ENCODE assay signal across 27 cellular contexts in the genomic region with DNA sequence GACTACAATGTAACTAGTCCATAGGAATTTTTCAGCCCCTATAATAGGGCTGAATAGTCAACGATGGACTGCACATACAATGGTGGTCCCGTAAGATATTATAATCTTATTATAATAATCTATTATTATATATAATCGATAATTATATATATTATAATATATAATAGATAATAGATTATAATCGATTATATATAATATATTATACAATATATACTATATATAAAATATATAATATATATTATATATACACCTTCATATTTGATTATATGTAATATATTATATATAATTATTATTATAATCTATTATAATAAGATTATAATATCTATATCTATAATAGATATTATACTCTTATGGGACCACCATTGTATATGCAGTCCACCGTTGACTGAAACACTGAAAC.
DNase-seq lines count a peak whose midpoint lies in the region; ATAC-seq, FAIRE-seq and TF ChIP-seq lines count a peak whose summit lies in the region.
"Had no signal": no experiment of that assay in that cellular context is flagged by ENCODE, and none has a peak within 500 bp of the region (broad histone marks: within the 10 kb centered on the region; RNA-seq: fewer than 3 reads in every experiment).

No MANE protein-coding gene starts in this region.

- no peak for ATAC-seq in T-helper 17 cell
- ATAC-seq in pancreas = no peak
- ATAC-seq in GM19351 (IDR thresholded peaks at IDR 0.05; ENCODE audit: unreplicated experiment) = no peak
- no peak for ATAC-seq in PC-3
- ATAC-seq: A549 had no signal

- H2AFZ ChIP-seq in PC-3 (ENCODE audit: low read length) = no peak overlapping the region
- H2AFZ ChIP-seq: GM23248 had no signal

- CTCF ChIA-PET in PC-3 (lab: Charles Lee) = no interaction called here

- peak overlapping the region; percentile 0 for H3K27ac Mint-ChIP-seq in T-helper 17 cell
- H3K27ac Mint-ChIP-seq: CD14-positive monocyte; CD4-positive, alpha-beta T cell; CD8-positive, alpha-beta memory T cell had no signal

- H3K27ac ChIP-seq in pancreas = no peak overlapping the region
- H3K27ac ChIP-seq in PC-3 (ENCODE audit: low read length) = no peak overlapping the region
- H3K27ac ChIP-seq: 22Rv1; A549; BLaER1 treated with 17β-estradiol and CSF1 and Interleukin-3, amounts not matched to agents 10 nM and 100 nM; GM23248 had no signal

- H3K4me1 Mint-ChIP-seq in T-helper 17 cell = peaks cover 20% of the 10 kb centered on the region

- H3K27me3 Mint-ChIP-seq in T-helper 17 cell = no peaks in the 10 kb centered on the region
- H3K27me3 Mint-ChIP-seq: CD4-positive, alpha-beta T cell had no signal

- no peak overlapping the region for H3K9ac ChIP-seq in PC-3 (ENCODE audit: low read length)
- H3K9ac ChIP-seq: BLaER1 treated with 17β-estradiol and CSF1 and Interleukin-3, amounts not matched to agents 10 nM and 100 nM; GM23248 had no signal

- H3F3A ChIP-seq in PC-3 (ENCODE audit: low read length, unreplicated experiment) = no peaks in the 10 kb centered on the region

- H3K36me3 ChIP-seq in pancreas = no peaks in the 10 kb centered on the region
- H3K36me3 ChIP-seq in PC-3 (ENCODE audit: low read depth, low read length) = no peaks in the 10 kb centered on the region
- H3K36me3 ChIP-seq: BE2C had no signal

- intact Hi-C loops in pancreas (cut with DNase I) = no loop called here
- intact Hi-C loops in PC-3 (cut with micrococcal nuclease) = no loop called here

- H3K36me3 Mint-ChIP-seq in T-helper 17 cell (ENCODE audit: low read depth) = peaks cover 4% of the 10 kb centered on the region

- no TSS peak for BruUV-seq in PC-3 (replicated peaks; lab: Mats Ljungman, UMichigan)

- no peaks in the 10 kb centered on the region for H4K20me1 ChIP-seq in PC-3 (ENCODE audit: low read length)

- DNase-seq in T-helper 17 cell (no peak), pancreas (no peak), occipital lobe (lab: John Stamatoyannopoulos, UW) (no peak), PC-3 (no peak)
- DNase-seq: ACHN; AML-193; BE2C; CD4-positive, alpha-beta T cell; CD8-positive, alpha-beta memory T cell; DMS 273 treated with DMSO at 0.1 percent for 48 hours; DMS79; EL; GF-D8; GM23248; H7; HCEC 1CT had no signal

- no peaks in the 10 kb centered on the region for H3K79me2 ChIP-seq in PC-3 (ENCODE audit: low read length)

- TF ChIP-seq CTCF in pancreas (IDR thresholded peaks at IDR 0.05) (no peak), PC-3 (conservative IDR thresholded peaks at IDR 0.05; ENCODE audit: low read depth, low read length) (no peak)

- no peaks in the 10 kb centered on the region for H3K9me2 ChIP-seq in PC-3 (replicated peaks; ENCODE audit: low read length)

- POLR2A ChIA-PET in PC-3 (lab: Charles Lee; ENCODE audit: unreplicated experiment) = no interaction called here

- H3K9me3 ChIP-seq in T-helper 17 cell (ENCODE audit: control insufficient read depth, low read length, poor library complexity, severe bottlenecking) = no peaks in the 10 kb centered on the region
- H3K9me3 ChIP-seq in pancreas = no peaks in the 10 kb centered on the region
- no peaks in the 10 kb centered on the region for H3K9me3 ChIP-seq in PC-3 (ENCODE audit: low read length)
- H3K9me3 ChIP-seq: A549, BE2C had no signal

- H3K4me3 Mint-ChIP-seq in T-helper 17 cell = no peak overlapping the region
- H3K4me3 Mint-ChIP-seq: CD14-positive monocyte; CD4-positive, alpha-beta T cell; CD8-positive, alpha-beta memory T cell had no signal

- H3K4me1 ChIP-seq in pancreas (no peaks in the 10 kb centered on the region), PC-3 (ENCODE audit: insufficient read depth, low read length) (no peaks in the 10 kb centered on the region)
- H3K4me1 ChIP-seq: A549, BE2C had no signal

- FAIRE-seq in A204.1 (lab: Jason Lieb, UNC) (peak; percentile 95), colon (lab: Jason Lieb, UNC) (peak; percentile 70), pancreas (lab: Jason Lieb, UNC) (peak; percentile 94)
- FAIRE-seq: A549, D721Med, GM12891, GM18507, H1 had no signal

- no peak overlapping the region for H3K4me3 ChIP-seq in pancreas
- no peak overlapping the region for H3K4me3 ChIP-seq in PC-3 (ENCODE audit: low read length)
- H3K4me3 ChIP-seq: A549; BLaER1 treated with 17β-estradiol and CSF1 and Interleukin-3, amounts not matched to agents 10 nM and 100 nM; GM23248 had no signal

- H3K27me3 ChIP-seq in pancreas (no peaks in the 10 kb centered on the region), PC-3 (ENCODE audit: low read length) (no peaks in the 10 kb centered on the region)
- H3K27me3 ChIP-seq: BE2C; BLaER1 treated with 17β-estradiol and CSF1 and Interleukin-3, amounts not matched to agents 10 nM and 100 nM had no signal

- H3K4me2 ChIP-seq in PC-3 (ENCODE audit: low read length) = no peak overlapping the region
- H3K4me2 ChIP-seq: A549; BLaER1 treated with 17β-estradiol and CSF1 and Interleukin-3, amounts not matched to agents 10 nM and 100 nM had no signal

- 92 to 96% methylated on average over 5 of the region's 5 CpGs for WGBS in pancreas, 2 donors
